8 cellular contexts compared by ENCODE assay signal in genomic region chr18:3441290-3441689, GRCh38. TPM values are rescaled to one million over a fixed set of nuclear protein-coding genes. Genes with fewer than 3 reads are reported as not detected.
DNase-seq lines count a peak whose midpoint lies in the region; ATAC-seq and TF ChIP-seq lines count a peak whose summit lies in the region.

No MANE protein-coding gene starts in this region.

- CTCF ChIA-PET in Panc1 (lab: Charles Lee) = no interaction called here

- intact Hi-C loops in Panc1 (cut with micrococcal nuclease; ENCODE audit: unreplicated experiment) = loop anchor here (10.0 kb wide), 1 partner anchor 126 kb away; no protein-coding TSS in a partner anchor

- in situ Hi-C loops in Panc1 (cut with HindIII; ENCODE audit: low pct_unique_long_range_greater_than_20kb, low sequenced_read_pairs) = no loop called here

- H3K4me1 ChIP-seq in Panc1 (ENCODE audit: control insufficient read depth, insufficient read depth, low read length) (peaks cover 41% of the 10 kb centered on the region), Karpas-422 (ENCODE audit: low read length) (no peaks in the 10 kb centered on the region; the same call in 1 of the 2 replicates)

- TF ChIP-seq CTCF in Panc1 (IDR thresholded peaks at IDR 0.05) (peak; percentile 78), foreskin fibroblast (IDR thresholded peaks at IDR 0.05; ENCODE audit: low read depth, low read length) (peak; percentile 43)

- no peaks in the 10 kb centered on the region for H3K9me3 ChIP-seq in Panc1 (ENCODE audit: control insufficient read depth, insufficient read depth, low read depth, low read length)
- H3K9me3 ChIP-seq in Karpas-422 (ENCODE audit: low read length) = no peaks in the 10 kb centered on the region

- ATAC-seq in Panc1 = peak; percentile 89
- ATAC-seq in GM19463 (IDR thresholded peaks at IDR 0.05; ENCODE audit: unreplicated experiment) = no peak
- ATAC-seq in HG03039 (IDR thresholded peaks at IDR 0.05; ENCODE audit: unreplicated experiment) = no peak

- no peaks in the 10 kb centered on the region for H3K79me2 ChIP-seq in Karpas-422 (ENCODE audit: low read length)

- H3K9me2 ChIP-seq in Karpas-422 (replicated peaks; ENCODE audit: insufficient read depth, low read length) = no peaks in the 10 kb centered on the region

- no peaks in the 10 kb centered on the region for H3K27me3 ChIP-seq in Panc1 (ENCODE audit: control insufficient read depth, insufficient read depth, low read length)
- H3K27me3 ChIP-seq in Karpas-422 (ENCODE audit: low read length) = no peaks in the 10 kb centered on the region

- POLR2A ChIA-PET in Panc1 (lab: Charles Lee) = interaction anchor here (0.7 kb wide), 1 partner anchor 9 kb away, joined by 6 read pairs; no protein-coding TSS in a partner anchor

- H3K36me3 ChIP-seq in Panc1 (ENCODE audit: control insufficient read depth, insufficient read depth, low read length) (no peaks in the 10 kb centered on the region), Karpas-422 (ENCODE audit: insufficient read depth, low read length) (no peaks in the 10 kb centered on the region)

- H3K4me2 ChIP-seq in Karpas-422 (ENCODE audit: low read depth, low read length, poor library complexity, severe bottlenecking) = no peak overlapping the region

- H3K4me3 ChIP-seq in Panc1 (ENCODE audit: low read depth in 2 of 2, low read length in 2 of 2) (no peak overlapping the region), foreskin fibroblast (ENCODE audit: low read depth in 1 of 2, low read length in 2 of 2) (no peak overlapping the region), Karpas-422 (ENCODE audit: low read length) (no peak overlapping the region)

- H3K27ac ChIP-seq in Panc1 (ENCODE audit: low read length) = peak overlapping the region; percentile 75; the same call in 1 of the 2 replicates
- H3K27ac ChIP-seq in Karpas-422 (ENCODE audit: low read length) = no peak overlapping the region

- no peaks in the 10 kb centered on the region for H4K20me1 ChIP-seq in Karpas-422 (ENCODE audit: insufficient read depth, low read depth, low read length)

- no TSS peak for BruUV-seq in Panc1 (replicated peaks; lab: Mats Ljungman, UMichigan)

- H2AFZ ChIP-seq in Karpas-422 (ENCODE audit: low read length) = no peak overlapping the region

- H3K9ac ChIP-seq in Karpas-422 (ENCODE audit: low read length) = no peak overlapping the region

- DNase-seq in NCI-H345 (lab: John Stamatoyannopoulos, UW) (peak; percentile 22), NCI-H345 treated with DMSO at 0.1 percent for 48 hours (lab: John Stamatoyannopoulos, UW; ENCODE audit: unreplicated experiment) (no peak), Panc1 (ENCODE audit: low read depth, low spot score) (no peak), foreskin fibroblast (peak in 1 of 2 donors; percentile 61), renal cortical epithelial cell (ENCODE audit: low read depth) (peak; percentile 64), Karpas-422 (no peak)

RNA-seq across cellular contexts. Expression of gene TGIF1, which starts 8.7 kb away (rescaled TPM):
- 171 TPM for total RNA-seq in Panc1 (2021; ENCODE audit: unreplicated experiment)
- polyA plus RNA-seq in Panc1 (2012; ENCODE audit: insufficient read length) = 131 TPM
- 295 and 343 TPM in 2 replicates for total RNA-seq in renal cortical epithelial cell
- total RNA-seq in Karpas-422 (2014; rRNA removed; shearing (Covaris generic); ENCODE audit: low replicate concordance) = 82.6 and 110 TPM in 2 replicates

Comparison
In these comparisons a context has a peak if more than half of its experiments do, and no peak if none do; other contexts are left out.
1. DNase-seq: peak in NCI-H345 (single experiment) and renal cortical epithelial cell (single experiment); none in NCI-H345 treated with DMSO at 0.1 percent for 48 hours (single experiment), Panc1 (single experiment) and Karpas-422 (single experiment).